1 cellular context compared by ENCODE assay signal in genomic region chr14:93212432-93212831, GRCh38.
TF ChIP-seq lines count a peak whose summit lies in the region.

No MANE protein-coding gene starts in this region.

TF ChIP-seq in GM12878, 131 proteins besides CTCF, POLR2A, EP300 and RAD21:
- 0 out of 2 replicates have a peak, but pooled peaks have one; percentile 41 for TF ChIP-seq RELB (IDR thresholded peaks at IDR 0.05; ENCODE audit: low read depth)
- TF ChIP-seq ATF7 (IDR thresholded peaks at IDR 0.05; ENCODE audit: low read depth): peak; percentile 69
- TF ChIP-seq CBX3 (IDR thresholded peaks at IDR 0.05; ENCODE audit: borderline replicate concordance, low read depth): no peak
- TF ChIP-seq PAX8 (IDR thresholded peaks at IDR 0.05): peak; percentile 92; the same call in 1 of the 2 replicates
- no peak for TF ChIP-seq NFIC (IDR thresholded peaks at IDR 0.05; ENCODE audit: low read depth, low read length)
- TF ChIP-seq SKIL (IDR thresholded peaks at IDR 0.05; ENCODE audit: low read depth, poor library complexity, severe bottlenecking): peak; percentile 64
- TF ChIP-seq KLF5 (IDR thresholded peaks at IDR 0.05; ENCODE audit: partially characterized antibody): no peak
- 0 out of 2 replicates have a peak, but pooled peaks have one; percentile 21 for TF ChIP-seq PKNOX1 (IDR thresholded peaks at IDR 0.05)
- 0 out of 2 replicates have a peak, but pooled peaks have one; percentile 21 for TF ChIP-seq ATF2 (IDR thresholded peaks at IDR 0.05; ENCODE audit: low read length)
- TF ChIP-seq CHD2 (IDR thresholded peaks at IDR 0.05; ENCODE audit: borderline replicate concordance, low read depth, low read length): 0 out of 2 replicates have a peak, but pooled peaks have one; percentile 8
- no peak for TF ChIP-seq CREB1 (IDR thresholded peaks at IDR 0.05; ENCODE audit: low read depth)
- TF ChIP-seq MEF2A (IDR thresholded peaks at IDR 0.05; ENCODE audit: insufficient read depth, low read depth, low read length): peak; percentile 71; the same call in 1 of the 2 replicates
- TF ChIP-seq SMARCA5 (IDR thresholded peaks at IDR 0.05): no peak
- TF ChIP-seq IKZF2 (IDR thresholded peaks at IDR 0.05): peak; percentile 49 to 71; a peak in 2 of 4 replicates
- peak; percentile 50 for TF ChIP-seq RUNX3 (IDR thresholded peaks at IDR 0.05; ENCODE audit: low read length)
- TF ChIP-seq MEF2B (IDR thresholded peaks at IDR 0.05; ENCODE audit: partially characterized antibody, poor library complexity, severe bottlenecking): peak; percentile 80
- 0 out of 2 replicates have a peak, but pooled peaks have one; percentile 34 for TF ChIP-seq NBN (IDR thresholded peaks at IDR 0.05)
- TF ChIP-seq IKZF1 (conservative IDR thresholded peaks at IDR 0.05): peak; percentile 38; the same call in 1 of the 2 replicates
- TF ChIP-seq BHLHE40 (IDR thresholded peaks at IDR 0.05; ENCODE audit: borderline replicate concordance in 1 of 2, low read depth in 2 of 2, low read length in 1 of 2): 0 out of 4 replicates have a peak, but pooled peaks of 1 of the 2 experiments have one; percentile 16
- TF ChIP-seq MTA2 (IDR thresholded peaks at IDR 0.05; ENCODE audit: low read depth): peak; percentile 56; the same call in 1 of the 2 replicates
- TF ChIP-seq CHD1 (IDR thresholded peaks at IDR 0.05; ENCODE audit: low read depth, low read length): no peak
- peak; percentile 44; the same call in 1 of the 2 replicates for TF ChIP-seq SPI1 (IDR thresholded peaks at IDR 0.05; ENCODE audit: borderline replicate concordance, insufficient read depth, low read depth, low read length)
